11 cellular contexts compared by ENCODE assay signal in the genomic region with DNA sequence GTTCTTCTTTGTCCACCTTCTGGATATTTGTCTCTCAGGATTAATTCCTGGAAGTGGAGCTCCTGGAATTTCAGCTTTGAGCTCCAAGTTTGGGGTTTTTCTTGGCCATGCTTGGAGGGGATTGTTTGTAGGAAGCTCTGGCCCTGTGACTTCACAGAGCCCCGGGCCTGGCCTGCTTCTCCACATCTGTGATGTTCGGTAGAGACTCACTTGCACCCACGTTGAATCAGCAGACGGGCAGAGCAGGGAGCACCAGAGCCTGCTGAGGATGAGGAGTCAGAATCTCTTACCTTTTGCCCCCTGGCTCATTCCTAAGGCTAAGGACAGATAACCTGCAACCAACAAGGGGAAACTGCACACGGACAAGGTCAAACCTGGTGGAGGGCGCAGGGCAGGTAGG.
"Had no signal": no experiment of that assay in that cellular context is flagged by ENCODE, and none has a peak within 500 bp of the region (broad histone marks: within the 10 kb centered on the region; RNA-seq: fewer than 3 reads in every experiment).

No MANE protein-coding gene starts in this region.

- H3K9me3 ChIP-seq: psoas muscle, SJCRH30, tibial artery had no signal

- H3K27ac ChIP-seq: cardiac muscle cell, SJCRH30, tibial artery had no signal

- ATAC-seq: psoas muscle had no signal

- H3K4me3 ChIP-seq: cardiac muscle cell, psoas muscle, SJCRH30, tibial artery had no signal

- H3K27ac Mint-ChIP-seq: nephron progenitor cell had no signal

- DNase-seq: activated CD4-positive, alpha-beta T cell treated with anti-CD3 and anti-CD28 coated beads, Interleukin-2, amount 50 U/mL, for 48 hours; activated CD4-positive, CD25-positive, alpha-beta regulatory T cell treated with anti-CD3 and anti-CD28 coated beads, Interleukin-2, amount 50 U/mL, for 72 hours; effector memory CD4-positive, alpha-beta T cell; hypothalamus; nephron progenitor cell; psoas muscle; SJCRH30; stimulated activated CD4-positive, alpha-beta T cell treated with anti-CD3 and anti-CD28 coated beads, Interleukin-4, amount 100 ng/mL, for 24 hours; SW 1271; tibial artery had no signal

- H3K27me3 ChIP-seq: cardiac muscle cell, SJCRH30, tibial artery had no signal

- H3K36me3 ChIP-seq: cardiac muscle cell, SJCRH30, tibial artery had no signal

- H3K4me3 Mint-ChIP-seq: nephron progenitor cell had no signal

- H3K4me1 ChIP-seq: psoas muscle had no signal

- H3K9me3 Mint-ChIP-seq: nephron progenitor cell had no signal
